1 cellular context compared by ENCODE assay signal in genomic region chr19:33176670-33177416, GRCh38.
A peak's percentile ranks its signal among the peaks of the same experiment; 100 is the strongest.
TF ChIP-seq lines count a peak whose summit lies in the region.

No MANE protein-coding gene starts in this region.

TF ChIP-seq in H1, 55 proteins besides CTCF, POLR2A, EP300 and RAD21:
- TF ChIP-seq CHD7 (IDR thresholded peaks at IDR 0.05; ENCODE audit: insufficient replicate concordance, low read length) = no peak
- TF ChIP-seq FOSL1 (IDR thresholded peaks at IDR 0.05; ENCODE audit: insufficient read depth, low read depth, low read length) = no peak
- peak; percentile 91 for TF ChIP-seq POLR2AphosphoS5 (IDR thresholded peaks at IDR 0.05; ENCODE audit: low read depth, low read length)
- TF ChIP-seq SIN3A (conservative IDR thresholded peaks at IDR 0.05 in 1 of 2, IDR thresholded peaks at IDR 0.05 in 1 of 2; ENCODE audit: low read depth in 1 of 2, low read length in 2 of 2) = peak; percentile 59 to 90; a peak in 2 of 4 replicates
- TF ChIP-seq NRF1 (IDR thresholded peaks at IDR 0.05; ENCODE audit: low read depth, low read length) = peak; percentile 97
- TF ChIP-seq MAX (IDR thresholded peaks at IDR 0.05) = peak; percentile 27; the same call in 1 of the 2 replicates
- TF ChIP-seq ATF2 (IDR thresholded peaks at IDR 0.05; ENCODE audit: low read length) = peak; percentile 80; the same call in 1 of the 2 replicates
- peak; percentile 81 for TF ChIP-seq TAF1 (IDR thresholded peaks at IDR 0.05; ENCODE audit: low read depth, low read length)
- no peak for TF ChIP-seq SUZ12 (IDR thresholded peaks at IDR 0.05; ENCODE audit: low read length)
- TF ChIP-seq SP1 (IDR thresholded peaks at IDR 0.05; ENCODE audit: low read depth, low read length) = peak; percentile 73; the same call in 1 of the 2 replicates
- peak; percentile 61 for TF ChIP-seq KDM4A (IDR thresholded peaks at IDR 0.05; ENCODE audit: low read depth, low read length, severe bottlenecking)
- TF ChIP-seq ZNF274 (IDR thresholded peaks at IDR 0.05; ENCODE audit: borderline replicate concordance, extremely low read depth, low read length) = no peak
- TF ChIP-seq POU5F1 (IDR thresholded peaks at IDR 0.05; ENCODE audit: low read depth, low read length) = 0 out of 2 replicates have a peak, but pooled peaks have one; percentile 21
- TF ChIP-seq YY1 (IDR thresholded peaks at IDR 0.05; ENCODE audit: low read depth, low read length) = peak; percentile 44; the same call in 1 of the 2 replicates
- peak; percentile 99 for TF ChIP-seq RBBP5 (IDR thresholded peaks at IDR 0.05; ENCODE audit: borderline replicate concordance, low read depth, low read length)
- peak; percentile 59; the same call in 1 of the 2 replicates for TF ChIP-seq TEAD4 (IDR thresholded peaks at IDR 0.05; ENCODE audit: low read depth, low read length)
- TF ChIP-seq TCF12 (IDR thresholded peaks at IDR 0.05; ENCODE audit: low read depth, low read length) = peak; percentile 35; the same call in 1 of the 2 replicates
- TF ChIP-seq EGR1 (IDR thresholded peaks at IDR 0.05; ENCODE audit: borderline replicate concordance, low read depth, low read length) = peak; percentile 84; the same call in 1 of the 2 replicates
- TF ChIP-seq SP4 (IDR thresholded peaks at IDR 0.05; ENCODE audit: low read length) = peak; percentile 55; the same call in 1 of the 2 replicates
- TF ChIP-seq CHD1 (IDR thresholded peaks at IDR 0.05; ENCODE audit: low read depth, low read length) = no peak
- TF ChIP-seq SAP30 (IDR thresholded peaks at IDR 0.05; ENCODE audit: insufficient read depth, insufficient replicate concordance, low read length) = peak; percentile 16
- TF ChIP-seq MAFK (IDR thresholded peaks at IDR 0.05; ENCODE audit: low read depth, low read length) = peak; percentile 77; the same call in 1 of the 2 replicates
- TF ChIP-seq SP2 (IDR thresholded peaks at IDR 0.05; ENCODE audit: low read length) = no peak
- peak; percentile 99 for TF ChIP-seq TBP (IDR thresholded peaks at IDR 0.05; ENCODE audit: low read depth, low read length)
- peak; percentile 94 for TF ChIP-seq PHF8 (conservative IDR thresholded peaks at IDR 0.05; ENCODE audit: low read depth, low read length)
- no peak for TF ChIP-seq BRCA1 (IDR thresholded peaks at IDR 0.05; ENCODE audit: low read depth, low read length)
- no peak for TF ChIP-seq BCL11A (IDR thresholded peaks at IDR 0.05; ENCODE audit: low read depth in 2 of 2, low read length in 2 of 2)
- TF ChIP-seq HDAC2 (IDR thresholded peaks at IDR 0.05; ENCODE audit: borderline replicate concordance in 1 of 2, low read depth in 2 of 2, low read length in 2 of 2) = no peak
- TF ChIP-seq KDM1A (IDR thresholded peaks at IDR 0.05; ENCODE audit: borderline replicate concordance, low read length) = no peak
- peak; percentile 97 for TF ChIP-seq ASH2L (IDR thresholded peaks at IDR 0.05; ENCODE audit: low read length)
